ENCODE assay signal across 8 cellular contexts in genomic region chr11:68470304-68470811, GRCh38. TPM values are rescaled to one million over a fixed set of nuclear protein-coding genes. Genes with fewer than 3 reads are reported as not detected.
DNase-seq lines count a peak whose midpoint lies in the region; ATAC-seq and TF ChIP-seq lines count a peak whose summit lies in the region.

No MANE protein-coding gene starts in this region.

- no peak for DNase-seq in activated T-cell treated with anti-CD3 and anti-CD28 coated beads, Interleukin-2, amount 50 U/mL, for 4 hours
- no peak for DNase-seq in activated T-cell treated with anti-CD3 and anti-CD28 coated beads, Interleukin-2, amount 50 U/mL, for 1 hour
- DNase-seq in SK-MEL-5 (ENCODE audit: low read depth, low spot score): peak; percentile 15
- DNase-seq in cardiac muscle cell (ENCODE audit: low read depth in 1 of 2, low spot score in 1 of 2): no peak
- DNase-seq in smooth muscle cell (lab: John Stamatoyannopoulos, UW; ENCODE audit: unreplicated experiment): no peak
- no peak for DNase-seq in thyroid gland
- no peak for DNase-seq in RPMI8226

- H3K4me1 ChIP-seq in cardiac muscle cell (ENCODE audit: low read depth): peaks cover 22% of the 10 kb centered on the region
- peaks cover 46% of the 10 kb centered on the region for H3K4me1 ChIP-seq in smooth muscle cell (ENCODE audit: low read depth)
- peaks cover 70 to 80% of the 10 kb centered on the region in 2 donors for H3K4me1 ChIP-seq in thyroid gland

- peak overlapping the region; percentile 24 for H3K4me2 ChIP-seq in smooth muscle cell

- peaks cover 94% of the 10 kb centered on the region for H3K79me2 ChIP-seq in smooth muscle cell (ENCODE audit: low read depth)

- H3K4me1 Mint-ChIP-seq in activated T-cell treated with anti-CD3 and anti-CD28 coated beads, Interleukin-2, amount 50 U/mL, for 4 hours (ENCODE audit: low read depth): peaks cover 85% of the 10 kb centered on the region

- peak overlapping the region; percentile 67 for H3K4me3 Mint-ChIP-seq in activated T-cell treated with anti-CD3 and anti-CD28 coated beads, Interleukin-2, amount 50 U/mL, for 4 hours

- no peak for TF ChIP-seq POLR2A in thyroid gland (IDR thresholded peaks at IDR 0.05)

- 87% methylated on average over 4 of the region's 4 CpGs for WGBS in smooth muscle cell (ENCODE audit: low lambda C conversion rate)
- 84 to 89% methylated on average over 4 of the region's 4 CpGs for WGBS in thyroid gland, 2 donors

- no peaks in the 10 kb centered on the region for H3K9me3 Mint-ChIP-seq in activated T-cell treated with anti-CD3 and anti-CD28 coated beads, Interleukin-2, amount 50 U/mL, for 4 hours

- no peak overlapping the region for H2AFZ ChIP-seq in smooth muscle cell (ENCODE audit: low read depth)

- H3K27ac ChIP-seq in cardiac muscle cell (peak overlapping the region; percentile 26), smooth muscle cell (ENCODE audit: low read depth) (peak overlapping the region; percentile 82), thyroid gland (no peak overlapping the region)

- no peaks in the 10 kb centered on the region for H3K36me3 ChIP-seq in cardiac muscle cell
- H3K36me3 ChIP-seq in smooth muscle cell (ENCODE audit: low read depth): no peaks in the 10 kb centered on the region
- no peaks in the 10 kb centered on the region for H3K36me3 ChIP-seq in thyroid gland

- H3K4me3 ChIP-seq in cardiac muscle cell (no peak overlapping the region), smooth muscle cell (no peak overlapping the region), thyroid gland (replicated peaks in 1 of 3) (no peak overlapping the region)

- H3K36me3 Mint-ChIP-seq in activated T-cell treated with anti-CD3 and anti-CD28 coated beads, Interleukin-2, amount 50 U/mL, for 4 hours (ENCODE audit: insufficient read depth): peaks cover 29% of the 10 kb centered on the region

- no peak for TF ChIP-seq CTCF in cardiac muscle cell (IDR thresholded peaks at IDR 0.05; ENCODE audit: low read depth, low read length)
- no peak for TF ChIP-seq CTCF in smooth muscle cell (IDR thresholded peaks at IDR 0.05; ENCODE audit: borderline replicate concordance, insufficient read depth, poor library complexity, severe bottlenecking)
- no peak for TF ChIP-seq CTCF in thyroid gland (IDR thresholded peaks at IDR 0.05)

- no peak overlapping the region for H3K9ac ChIP-seq in smooth muscle cell (ENCODE audit: low read depth)

- H4K20me1 ChIP-seq in smooth muscle cell (ENCODE audit: low read depth): peaks cover 99% of the 10 kb centered on the region

- no peak for ATAC-seq in activated T-cell treated with anti-CD3 and anti-CD28 coated beads, Interleukin-2, amount 50 U/mL, for 4 hours
- ATAC-seq in HG02588 (IDR thresholded peaks at IDR 0.05; ENCODE audit: unreplicated experiment): no peak

- H3F3A ChIP-seq in smooth muscle cell (ENCODE audit: low read depth): peaks cover 26% of the 10 kb centered on the region

- no peaks in the 10 kb centered on the region for H3K9me3 ChIP-seq in cardiac muscle cell (ENCODE audit: low read depth)
- no peaks in the 10 kb centered on the region for H3K9me3 ChIP-seq in smooth muscle cell (replicated peaks; ENCODE audit: low read depth)
- no peaks in the 10 kb centered on the region for H3K9me3 ChIP-seq in thyroid gland

- H3K27me3 ChIP-seq in cardiac muscle cell (no peaks in the 10 kb centered on the region), smooth muscle cell (ENCODE audit: low read depth) (no peaks in the 10 kb centered on the region), thyroid gland (no peaks in the 10 kb centered on the region)

- no peaks in the 10 kb centered on the region for H3K27me3 Mint-ChIP-seq in activated T-cell treated with anti-CD3 and anti-CD28 coated beads, Interleukin-2, amount 50 U/mL, for 4 hours (ENCODE audit: low read depth)

- intact Hi-C loops in thyroid gland (cut with DNase I): no loop called here

- in situ Hi-C loops in SK-MEL-5 (cut with HindIII; ENCODE audit: low pct_unique_long_range_greater_than_20kb, low sequenced_read_pairs): no loop called here

RNA-seq across cellular contexts. Expression of gene PPP6R3, which starts 9.8 kb away (rescaled TPM):
- 100 to 1,000 TPM; 126 to 129 (median 128) TPM for total RNA-seq in activated T-cell treated with anti-CD3 and anti-CD28 coated beads, Interleukin-2, amount 50 U/mL, for 4 hours
- 90.0 and 101 TPM in 2 replicates for total RNA-seq in SK-MEL-5 (2014; rRNA removed; shearing (Covaris generic))
- polyA plus RNA-seq in SK-MEL-5 (2015; cell fraction: cytosol; rRNA removed): 32.7 and 55.6 TPM in 2 replicates
- 110 and 138 TPM in 2 replicates for polyA plus RNA-seq in SK-MEL-5 (2015; cell fraction: nucleus; rRNA removed)
- total RNA-seq in cardiac muscle cell (83.2 and 118 TPM in 2 replicates), smooth muscle cell (120 and 121 TPM in 2 replicates), thyroid gland (100 to 1,000 TPM; 238 to 334 (median 268) TPM)
- polyA plus RNA-seq in cardiac muscle cell (41.9 and 57.7 TPM in 2 replicates), smooth muscle cell (28.4 and 36.7 TPM in 2 replicates)

Comparison
In these comparisons a context has a peak if more than half of its experiments do, and no peak if none do; other contexts are left out.
1. H3K27ac ChIP-seq: peak in cardiac muscle cell (single experiment) and smooth muscle cell (single experiment); none in thyroid gland (0 of 3).